13 cellular contexts compared by ENCODE assay signal in the genomic region with DNA sequence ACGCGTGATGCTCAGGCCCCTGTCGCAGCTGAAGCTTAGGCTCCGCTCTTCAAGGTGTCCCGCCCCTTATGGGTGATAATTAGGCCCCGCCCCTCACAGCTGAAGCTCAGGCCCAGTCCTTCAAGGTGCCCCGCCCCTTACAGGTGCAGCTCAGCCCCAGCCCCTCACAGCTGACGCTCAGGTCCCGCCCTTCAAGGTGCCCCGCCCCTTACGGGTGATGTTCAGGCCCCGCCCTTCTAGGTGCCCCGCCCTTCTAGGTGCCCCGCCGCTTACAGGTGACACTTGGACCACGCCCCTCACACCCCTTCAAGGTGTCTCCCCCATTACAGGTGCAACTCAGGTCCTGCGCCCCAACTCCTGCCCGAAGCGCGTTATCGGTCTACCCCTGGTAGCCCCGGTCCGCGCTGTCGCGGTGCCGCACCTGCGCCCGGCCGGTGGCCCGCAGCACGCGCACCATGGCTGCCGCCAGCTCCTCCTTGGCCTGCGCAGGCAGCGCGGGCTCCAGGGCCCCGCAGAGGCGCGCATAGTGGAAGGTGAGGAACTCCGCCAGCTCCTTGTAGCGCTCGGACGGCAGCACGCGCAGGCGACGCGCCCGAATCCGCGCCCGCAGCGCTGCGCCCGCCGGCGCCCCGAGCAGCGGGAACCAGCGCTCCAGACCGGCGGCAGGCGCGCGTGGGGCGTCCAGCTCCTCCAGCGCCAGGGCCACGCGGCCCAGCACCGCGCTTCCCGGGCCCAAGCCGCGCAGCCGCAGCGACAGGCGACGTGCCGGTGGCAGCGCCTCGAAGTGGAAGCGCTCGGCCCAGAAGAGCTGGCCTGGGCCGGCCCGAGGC. TPM values are rescaled to one million over a fixed set of nuclear protein-coding genes. Genes with fewer than 3 reads are reported as not detected.
DNase-seq lines count a peak whose midpoint lies in the region; ATAC-seq and TF ChIP-seq lines count a peak whose summit lies in the region.
"Had no signal": no experiment of that assay in that cellular context is flagged by ENCODE, and none has a peak within 500 bp of the region (broad histone marks: within the 10 kb centered on the region; RNA-seq: fewer than 3 reads in every experiment).

No MANE protein-coding gene starts in this region.

- no peak for TF ChIP-seq CTCF in A673 (conservative IDR thresholded peaks at IDR 0.05; ENCODE audit: low read depth, low read length)
- TF ChIP-seq CTCF in WTC11 (IDR thresholded peaks at IDR 0.05) = no peak
- no peak for TF ChIP-seq CTCF in progenitor cell of endocrine pancreas (IDR thresholded peaks at IDR 0.05; ENCODE audit: unreplicated experiment)

- H3K27me3 ChIP-seq in A673 (replicated peaks; ENCODE audit: insufficient read depth, low read depth, low read length, poor library complexity) (no peaks in the 10 kb centered on the region), H7 (ENCODE audit: control insufficient read depth, insufficient read depth, low read length) (peaks cover 68% of the 10 kb centered on the region)

- H3K27ac Mint-ChIP-seq in WTC11 (no peak overlapping the region), progenitor cell of endocrine pancreas (no peak overlapping the region)
- H3K27ac Mint-ChIP-seq: activated T-cell treated with anti-CD3 and anti-CD28 coated beads, Interleukin-2, amount 50 U/mL, for 72 hours had no signal

- H3K27ac ChIP-seq in A673 (ENCODE audit: low read depth, low read length, poor library complexity, severe bottlenecking) = no peak overlapping the region

- H3K9me3 Mint-ChIP-seq in WTC11 (no peaks in the 10 kb centered on the region), progenitor cell of endocrine pancreas (ENCODE audit: low read depth) (no peaks in the 10 kb centered on the region)
- H3K9me3 Mint-ChIP-seq: activated T-cell treated with anti-CD3 and anti-CD28 coated beads, Interleukin-2, amount 50 U/mL, for 72 hours had no signal

- BruUV-seq in A673 (replicated peaks; lab: Mats Ljungman, UMichigan) = no TSS peak

- DNase-seq in A673 (ENCODE audit: low spot score) = peak; percentile 54
- peak; percentile 99 for DNase-seq in H7
- DNase-seq in WTC11 (ENCODE audit: low spot score) = peak; percentile 97
- DNase-seq in left colon = peak; percentile 58 to 69
- no peak for DNase-seq in T-helper 1 cell
- no peak for DNase-seq in medulla oblongata (ENCODE audit: extremely low spot score)
- DNase-seq in progenitor cell of endocrine pancreas (ENCODE audit: low spot score, unreplicated experiment) = no peak
- DNase-seq: COR-L47, kidney glomerular epithelial cell had no signal

- no peaks in the 10 kb centered on the region for H3K36me3 Mint-ChIP-seq in WTC11
- no peaks in the 10 kb centered on the region for H3K36me3 Mint-ChIP-seq in progenitor cell of endocrine pancreas (ENCODE audit: insufficient read depth)

- POLR2A ChIA-PET in A673 (lab: Charles Lee; ENCODE audit: low non-redundant PET) = interaction anchor here (0.6 kb wide), 1 partner anchor 107 kb away, joined by 3 read pairs; no protein-coding TSS in a partner anchor
- POLR2A ChIA-PET in WTC11 (lab: Charles Lee) = interaction anchor here (1.2 to 2.1 kb wide), 2 partner anchors 11 to 38 kb away, joined by 3 to 11 read pairs; a partner anchor contains a TSS

- ATAC-seq in WTC11 = peak; percentile 62
- peak; percentile 47 for ATAC-seq in left colon
- ATAC-seq in HG03095 (IDR thresholded peaks at IDR 0.05; ENCODE audit: unreplicated experiment) = no peak
- ATAC-seq: SK-N-SH treated with all-trans-retinoic acid at 6 μM for 48 hours had no signal

- H3K9me3 ChIP-seq in A673 (ENCODE audit: low read depth, low read length, poor library complexity, severe bottlenecking) = no peaks in the 10 kb centered on the region

- peaks cover 22% of the 10 kb centered on the region for H3K4me1 ChIP-seq in A673 (ENCODE audit: insufficient read depth, low read length, poor library complexity, severe bottlenecking)

- H3K4me3 ChIP-seq in A673 (ENCODE audit: low read depth, low read length, poor library complexity, severe bottlenecking) (peak overlapping the region; percentile 28), H7 (ENCODE audit: insufficient read depth, low read depth, low read length) (peak overlapping the region; percentile 28; the same call in 1 of the 2 replicates)

- H3K36me3 ChIP-seq in A673 (ENCODE audit: insufficient read depth, low read length, poor library complexity, severe bottlenecking) = no peaks in the 10 kb centered on the region
- no peaks in the 10 kb centered on the region for H3K36me3 ChIP-seq in H7 (replicated peaks; ENCODE audit: control insufficient read depth, insufficient read depth, low read length)

- peaks cover 19% of the 10 kb centered on the region for H3K4me1 Mint-ChIP-seq in WTC11
- peaks cover 2% of the 10 kb centered on the region for H3K4me1 Mint-ChIP-seq in progenitor cell of endocrine pancreas (ENCODE audit: low read depth)

- CTCF ChIA-PET in A673 (lab: Charles Lee) = no interaction called here
- CTCF ChIA-PET in WTC11 (lab: Charles Lee) = interaction anchor here (0.7 to 4.1 kb wide), 16 partner anchors 10 to 356 kb away, joined by 3 to 46 read pairs (median 4); a partner anchor contains a TSS

- H3K27me3 Mint-ChIP-seq in WTC11 (ENCODE audit: low read depth) (peaks cover 92% of the 10 kb centered on the region), progenitor cell of endocrine pancreas (peaks cover 70% of the 10 kb centered on the region)

- intact Hi-C loops in A673 (cut with micrococcal nuclease; ENCODE audit: unreplicated experiment) (no loop called here), left colon (cut with DNase I, micrococcal nuclease) (no loop called here)

- H3K4me3 Mint-ChIP-seq in WTC11 = peak overlapping the region; percentile 56
- no peak overlapping the region for H3K4me3 Mint-ChIP-seq in progenitor cell of endocrine pancreas (ENCODE audit: low read depth)
- H3K4me3 Mint-ChIP-seq: activated T-cell treated with anti-CD3 and anti-CD28 coated beads, Interleukin-2, amount 50 U/mL, for 72 hours had no signal

TF ChIP-seq in WTC11, 78 proteins besides CTCF, POLR2A, EP300 and RAD21 (continues in another document):
- TF ChIP-seq, protein P1, sequence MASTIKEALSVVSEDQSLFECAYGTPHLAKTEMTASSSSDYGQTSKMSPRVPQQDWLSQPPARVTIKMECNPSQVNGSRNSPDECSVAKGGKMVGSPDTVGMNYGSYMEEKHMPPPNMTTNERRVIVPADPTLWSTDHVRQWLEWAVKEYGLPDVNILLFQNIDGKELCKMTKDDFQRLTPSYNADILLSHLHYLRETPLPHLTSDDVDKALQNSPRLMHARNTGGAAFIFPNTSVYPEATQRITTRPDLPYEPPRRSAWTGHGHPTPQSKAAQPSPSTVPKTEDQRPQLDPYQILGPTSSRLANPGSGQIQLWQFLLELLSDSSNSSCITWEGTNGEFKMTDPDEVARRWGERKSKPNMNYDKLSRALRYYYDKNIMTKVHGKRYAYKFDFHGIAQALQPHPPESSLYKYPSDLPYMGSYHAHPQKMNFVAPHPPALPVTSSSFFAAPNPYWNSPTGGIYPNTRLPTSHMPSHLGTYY (CRISPR knock-in tag; IDR thresholded peaks at IDR 0.05) = no peak
- no peak for TF ChIP-seq GTF2I (CRISPR knock-in tag; conservative IDR thresholded peaks at IDR 0.05)

RNA-seq across cellular contexts. Expression of a gene that starts 7.3 kb away (rescaled TPM):
- total RNA-seq in A673 (2021) = 1.1 TPM in 2 replicates
- not detected in 2 replicates for total RNA-seq in H7 (2014; rRNA removed; shearing (Covaris generic))
- 1.2 to 2.3 TPM (median 1.6 TPM) in 3 replicates for total RNA-seq in WTC11 (2021)
- total RNA-seq in left colon = 1 to 10 TPM; 3.4 to 4.4 TPM
- not detected in 2 replicates for total RNA-seq in progenitor cell of endocrine pancreas

RNA-seq across cellular contexts. Expression of a gene that starts 7.3 kb away (rescaled TPM):
- total RNA-seq in A673 (2021) (72.3 and 73.7 TPM in 2 replicates), WTC11 (2021) (37.6 to 43.9 TPM (median 40.6 TPM) in 3 replicates), left colon (10 to 100 TPM; 24.5 to 24.8 TPM), progenitor cell of endocrine pancreas (60.6 and 61.6 TPM in 2 replicates)
- total RNA-seq in H7 (2014; rRNA removed; shearing (Covaris generic)) = 16.1 and 17.6 TPM in 2 replicates

RNA-seq across cellular contexts. Expression of a gene that starts 22.2 kb away (rescaled TPM):
- 3.5 and 4.7 TPM in 2 replicates for total RNA-seq in A673 (2021)
- not detected in 2 replicates for total RNA-seq in H7 (2014; rRNA removed; shearing (Covaris generic))
- not detected in 3 replicates for total RNA-seq in WTC11 (2021)
- not detected for total RNA-seq in left colon
- not detected in 2 replicates for total RNA-seq in progenitor cell of endocrine pancreas
- total RNA-seq: temporal lobe had no signal

RNA-seq across cellular contexts. Expression of a gene that starts 38.3 kb away (rescaled TPM):
- 132 and 147 TPM in 2 replicates for total RNA-seq in A673 (2021)
- total RNA-seq in H7 (2014; rRNA removed; shearing (Covaris generic)) = 115 and 168 TPM in 2 replicates
- 184 to 231 TPM (median 184 TPM) in 3 replicates for total RNA-seq in WTC11 (2021)
- total RNA-seq in left colon = 10 to 100 TPM; 63.4 to 75.1 TPM
- 208 and 228 TPM in 2 replicates for total RNA-seq in progenitor cell of endocrine pancreas

RNA-seq across cellular contexts. Expression of a gene that starts 51.2 kb away (rescaled TPM):
- total RNA-seq in A673 (2021) (78.3 and 79.7 TPM in 2 replicates), WTC11 (2021) (1.2 to 1.7 TPM (median 1.5 TPM) in 3 replicates), left colon (not detected), progenitor cell of endocrine pancreas (not detected in 2 replicates)
- total RNA-seq in H7 (2014; rRNA removed; shearing (Covaris generic)) = not detected in 2 replicates

Comparison
In these comparisons a context has a peak if more than half of its experiments do, and no peak if none do; other contexts are left out.
1. DNase-seq: peak in A673 (single experiment), H7 (single experiment), WTC11 (single experiment) and left colon (2 of 2); none in T-helper 1 cell (0 of 5), medulla oblongata (single experiment) and progenitor cell of endocrine pancreas (single experiment).